ENCODE assay signal across 26 cellular contexts in the genomic region with DNA sequence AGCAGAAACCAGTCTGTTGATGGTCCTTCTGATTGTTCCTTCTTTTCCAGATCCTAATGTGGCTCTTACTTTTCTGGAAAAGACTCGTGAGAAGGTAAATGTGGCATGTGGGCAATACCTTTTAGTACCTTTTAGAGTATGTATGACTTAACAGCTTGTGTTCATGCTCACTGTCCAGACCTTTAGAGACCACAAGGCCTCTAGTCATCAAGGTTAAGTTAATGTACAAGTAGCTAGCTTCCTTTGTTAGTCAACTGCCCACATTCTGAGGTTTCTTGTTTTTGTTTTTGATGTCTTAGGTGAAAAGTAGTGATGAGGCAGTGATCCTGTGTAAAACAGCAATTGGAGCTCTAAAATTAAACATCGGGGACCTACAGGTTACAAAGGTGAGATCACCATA. TPM values are rescaled to one million over a fixed set of nuclear protein-coding genes. Genes with fewer than 3 reads are reported as not detected.
"Had no signal": no experiment of that assay in that cellular context is flagged by ENCODE, and none has a peak within 500 bp of the region (broad histone marks: within the 10 kb centered on the region; RNA-seq: fewer than 3 reads in every experiment).

No MANE protein-coding gene starts in this region.

- ATAC-seq: activated CD4-positive, CD25-positive, alpha-beta regulatory T cell treated with anti-CD3 and anti-CD28 coated beads, Interleukin-2, amount 50 U/mL, for 24 hours; body of pancreas had no signal

- H3K27me3 Mint-ChIP-seq: activated T-cell treated with anti-CD3 and anti-CD28 coated beads, Interleukin-2, amount 50 U/mL, for 24 hours had no signal

- H3K4me3 Mint-ChIP-seq: activated T-cell treated with anti-CD3 and anti-CD28 coated beads, Interleukin-2, amount 50 U/mL, for 24 hours had no signal

- H3K4me3 ChIP-seq: body of pancreas, coronary artery, Peyer's patch, SJCRH30 had no signal

- DNase-seq: activated CD4-positive, alpha-beta T cell treated with anti-CD3 and anti-CD28 coated beads for 48 hours; activated effector memory CD4-positive, alpha-beta T cell treated with Interleukin-2 at 50 U/mL for 16 hours; activated naive CD4-positive, alpha-beta T cell; activated T-cell treated with anti-CD3 and anti-CD28 coated beads, Interleukin-2, amount 50 U/mL, for 24 hours; aorta; body of pancreas; central memory CD4-positive, alpha-beta T cell; IMR-90; Kasumi-1; KBM-7; NCI-H1105 treated with DMSO at 0.1 percent for 48 hours; NCI-H1436 treated with DMSO at 0.1 percent for 48 hours; NCI-H187; NCI-H2081; NCI-H510A treated with DMSO at 0.1 percent for 48 hours; NCI-H69; NK-92 treated with Interleukin-12 subunit alpha and Interleukin-12 subunit beta, amount 100 ng/mL, for 24 hours; Peyer's patch; Right ventricle myocardium superior; SJCRH30; SK-N-SH had no signal

- H3K9me3 Mint-ChIP-seq: activated naive CD4-positive, alpha-beta T cell treated with anti-CD3 and anti-CD28 coated beads, Interleukin-2, amount 50 U/mL, for 72 hours; activated T-cell treated with anti-CD3 and anti-CD28 coated beads, Interleukin-2, amount 50 U/mL, for 24 hours had no signal

RNA-seq across cellular contexts. Expression of a gene that starts 33.8 kb away (rescaled TPM):
- total RNA-seq: bronchial epithelial cell, chondrocyte, IMR-90, SJCRH30 had no signal
